In genomic region chr16:19960183-19960582, GRCh38 we compare ENCODE assay signal across 21 cellular contexts.
A peak's percentile ranks its signal among the peaks of the same experiment; 100 is the strongest.
DNase-seq lines count a peak whose midpoint lies in the region; ATAC-seq and TF ChIP-seq lines count a peak whose summit lies in the region.
"Had no signal": no experiment of that assay in that cellular context is flagged by ENCODE, and none has a peak within 500 bp of the region (broad histone marks: within the 10 kb centered on the region; RNA-seq: fewer than 3 reads in every experiment).

No MANE protein-coding gene starts in this region.

- no peak overlapping the region for H3K4me3 ChIP-seq in GM23338
- no peak overlapping the region for H3K4me3 ChIP-seq in HEK293 (ENCODE audit: low read depth, low read length)
- H3K4me3 ChIP-seq: A549; BLaER1 treated with 17β-estradiol and CSF1 and Interleukin-3, amounts not matched to agents 10 nM and 100 nM; GM23248 had no signal

- peaks cover 13% of the 10 kb centered on the region; the same call in 2 of the 3 replicates for H3K36me3 Mint-ChIP-seq in GM23338 (ENCODE audit: low read depth)
- H3K36me3 Mint-ChIP-seq: CD14-positive monocyte; CD8-positive, alpha-beta memory T cell had no signal

- no peaks in the 10 kb centered on the region for H3K9me3 ChIP-seq in HEK293 (ENCODE audit: control insufficient read depth, insufficient read depth, low read depth, low read length)
- H3K9me3 ChIP-seq: A549; BE2C; BLaER1 treated with 17β-estradiol and CSF1 and Interleukin-3, amounts not matched to agents 10 nM and 100 nM had no signal

- DNase-seq in GM23338 (ENCODE audit: low spot score) (no peak), ecto neural progenitor cell (ENCODE audit: low spot score) (peak; percentile 9), head of caudate nucleus (no peak), NCI-H226 (no peak)
- DNase-seq: 8988T; ACHN; AML-193; BE2C; CD4-positive, alpha-beta T cell; CD8-positive, alpha-beta memory T cell; DMS 273 treated with DMSO at 0.1 percent for 48 hours; DMS79; EL; GDM1; GM23248; HCEC 1CT had no signal

- H3K4me3 Mint-ChIP-seq in GM23338, result no peak overlapping the region
- H3K4me3 Mint-ChIP-seq: CD4-positive, alpha-beta T cell; CD8-positive, alpha-beta memory T cell had no signal

- POLR2A ChIA-PET in HEK293 (lab: Yijun Ruan, JAX), result no interaction called here

- no peaks in the 10 kb centered on the region for H3F3A ChIP-seq in GM23338 (replicated peaks; ENCODE audit: low read depth)

- H3K79me2 ChIP-seq in GM23338 (replicated peaks; ENCODE audit: insufficient read depth), result no peaks in the 10 kb centered on the region

- H3K36me3 ChIP-seq in GM23338 (ENCODE audit: insufficient read depth) (no peaks in the 10 kb centered on the region), HEK293 (ENCODE audit: control insufficient read depth in 2 of 2, insufficient read depth in 1 of 2, low read length in 2 of 2) (no peaks in the 10 kb centered on the region)
- H3K36me3 ChIP-seq: BE2C; BLaER1 treated with 17β-estradiol and CSF1 and Interleukin-3, amounts not matched to agents 10 nM and 100 nM had no signal

- TF ChIP-seq CTCF in GM23338 (conservative IDR thresholded peaks at IDR 0.05; ENCODE audit: low read depth in 2 of 2) (no peak), HEK293 (tag by site-specific recombination; IDR thresholded peaks at IDR 0.05) (no peak)

- ATAC-seq in GM23338, result no peak
- ATAC-seq in GM21381 (IDR thresholded peaks at IDR 0.05; ENCODE audit: unreplicated experiment), result no peak
- ATAC-seq: A549 had no signal

- peaks cover 32% of the 10 kb centered on the region for H3K4me1 Mint-ChIP-seq in GM23338
- H3K4me1 Mint-ChIP-seq: CD14-positive monocyte; CD8-positive, alpha-beta memory T cell had no signal

- peaks cover 17% of the 10 kb centered on the region for H3K9me3 Mint-ChIP-seq in GM23338
- H3K9me3 Mint-ChIP-seq: CD4-positive, alpha-beta T cell had no signal

- H2AFZ ChIP-seq in GM23338, result peak overlapping the region; percentile 77
- H2AFZ ChIP-seq: GM23248 had no signal

- H4K20me1 ChIP-seq in GM23338 (replicated peaks; ENCODE audit: insufficient read depth), result no peaks in the 10 kb centered on the region
- H4K20me1 ChIP-seq: BLaER1 treated with 17β-estradiol and CSF1 and Interleukin-3, amounts not matched to agents 10 nM and 100 nM had no signal

- peak overlapping the region; percentile 25; the same call in 1 of the 2 replicates for H3K4me2 ChIP-seq in GM23338
- H3K4me2 ChIP-seq: A549; BLaER1 treated with 17β-estradiol and CSF1 and Interleukin-3, amounts not matched to agents 10 nM and 100 nM had no signal

- H3K27ac ChIP-seq in GM23338 (ENCODE audit: low read depth), result 0 out of 2 replicates have a peak overlapping the region, but pooled peaks have one; percentile 33
- H3K27ac ChIP-seq in HEK293 (ENCODE audit: extremely low read depth, low read depth, low read length), result no peak overlapping the region
- H3K27ac ChIP-seq: A549; BLaER1 treated with 17β-estradiol and CSF1 and Interleukin-3, amounts not matched to agents 10 nM and 100 nM; GM23248 had no signal

- intact Hi-C loops in head of caudate nucleus (cut with DNase I), result no loop called here

- CTCF ChIA-PET in HEK293 (lab: Yijun Ruan, JAX), result interaction anchor here (0.9 kb wide), 1 partner anchor 21 kb away, joined by 3 read pairs; no protein-coding TSS in a partner anchor

- peaks cover 2% of the 10 kb centered on the region for H3K27me3 Mint-ChIP-seq in GM23338 (ENCODE audit: insufficient read depth, low read depth, poor library complexity)

- H3K27me3 ChIP-seq in GM23338 (ENCODE audit: insufficient read depth), result no peaks in the 10 kb centered on the region
- H3K27me3 ChIP-seq: BE2C; BLaER1 treated with 17β-estradiol and CSF1 and Interleukin-3, amounts not matched to agents 10 nM and 100 nM had no signal

- H3K4me1 ChIP-seq in GM23338 (ENCODE audit: insufficient read depth) (peaks cover 25% of the 10 kb centered on the region), HEK293 (ENCODE audit: control insufficient read depth, insufficient read depth, low read length) (no peaks in the 10 kb centered on the region)
- H3K4me1 ChIP-seq: A549; BE2C; BLaER1 treated with 17β-estradiol and CSF1 and Interleukin-3, amounts not matched to agents 10 nM and 100 nM had no signal

- no peak overlapping the region for H3K27ac Mint-ChIP-seq in GM23338
- H3K27ac Mint-ChIP-seq: CD14-positive monocyte; CD4-positive, alpha-beta T cell; CD8-positive, alpha-beta memory T cell had no signal

- 0 out of 2 replicates have a peak, but pooled peaks cover 3% of the 10 kb centered on the region for H3K9me2 ChIP-seq in GM23338 (ENCODE audit: insufficient read depth)

TF ChIP-seq in GM23338, 12 proteins besides CTCF, POLR2A, EP300 and RAD21 (continues in another document):
- TF ChIP-seq EZH2 (IDR thresholded peaks at IDR 0.05; ENCODE audit: low read depth, unreplicated experiment), result no peak
- TF ChIP-seq ZNF331 (CRISPR knock-in tag; IDR thresholded peaks at IDR 0.05; ENCODE audit: low read depth), result no peak
- no peak for TF ChIP-seq STAT1 (IDR thresholded peaks at IDR 0.05; ENCODE audit: unreplicated experiment)
- no peak for TF ChIP-seq ETS1 (IDR thresholded peaks at IDR 0.05)
- TF ChIP-seq EZH2phosphoT487 (IDR thresholded peaks at IDR 0.05; ENCODE audit: unreplicated experiment), result no peak
- TF ChIP-seq CREB1 (CRISPR knock-in tag; IDR thresholded peaks at IDR 0.05; ENCODE audit: low read depth), result no peak
- no peak for TF ChIP-seq ZNF114 (CRISPR knock-in tag; IDR thresholded peaks at IDR 0.05)
- TF ChIP-seq JUNB (IDR thresholded peaks at IDR 0.05; ENCODE audit: unreplicated experiment), result no peak

TF ChIP-seq in HEK293, 187 proteins besides CTCF, POLR2A, EP300 and RAD21:
- TF ChIP-seq YY1 (tag by site-specific recombination; IDR thresholded peaks at IDR 0.05) (peak; percentile 55), ZNF184 (tag by site-specific recombination; IDR thresholded peaks at IDR 0.05) (no peak)
